ENCODE assay signal across 10 cellular contexts in the genomic region with DNA sequence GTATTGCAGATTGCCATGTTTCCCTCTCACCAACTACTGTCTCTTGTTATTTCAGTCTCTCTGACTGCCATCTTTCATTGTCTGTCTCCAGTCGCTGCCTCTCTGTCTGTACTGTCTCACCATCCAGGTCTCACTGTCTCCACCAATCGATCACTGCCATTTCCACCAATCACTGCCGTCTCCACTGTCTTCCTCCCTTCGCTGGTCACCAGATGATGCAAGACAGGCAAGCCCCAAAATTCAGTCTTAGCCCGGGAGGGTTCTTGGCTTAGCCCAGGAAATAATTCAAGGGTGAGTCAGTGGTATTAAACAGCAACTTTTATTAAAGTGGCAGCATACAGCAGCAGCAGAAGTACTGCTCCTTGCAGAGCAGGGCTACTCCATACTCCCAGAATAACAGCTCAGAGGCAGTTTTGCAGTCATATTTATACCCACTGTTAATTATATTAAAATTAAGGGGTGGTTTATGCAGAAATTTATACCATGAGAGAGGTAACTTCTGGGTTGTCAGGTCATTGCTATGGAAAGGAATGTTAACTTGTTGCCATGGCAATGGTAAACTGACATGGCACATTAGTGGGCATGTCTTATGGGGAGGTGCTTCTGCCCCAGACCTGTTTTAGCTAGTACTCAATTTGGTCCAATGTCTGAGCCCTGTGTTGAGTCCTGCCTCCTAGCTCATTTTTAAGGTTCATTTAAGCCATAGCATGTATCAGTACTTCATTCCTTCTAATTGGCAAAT. TPM values are rescaled to one million over a fixed set of nuclear protein-coding genes. Genes with fewer than 3 reads are reported as not detected.
DNase-seq lines count a peak whose midpoint lies in the region; ATAC-seq lines count a peak whose summit lies in the region.
"Had no signal": no experiment of that assay in that cellular context is flagged by ENCODE, and none has a peak within 500 bp of the region (broad histone marks: within the 10 kb centered on the region; RNA-seq: fewer than 3 reads in every experiment).

No MANE protein-coding gene starts in this region.

- peaks cover 12% of the 10 kb centered on the region for H3K36me3 ChIP-seq in ACC112 (ENCODE audit: insufficient read depth, low read length)

- peak overlapping the region; percentile 7; the same call in 1 of the 2 replicates for H3K4me3 ChIP-seq in ACC112 (ENCODE audit: low read depth, low read length)

- H3K27me3 ChIP-seq in ACC112 (ENCODE audit: insufficient read depth, low read length) = no peaks in the 10 kb centered on the region

- H3K4me1 ChIP-seq in ACC112 (ENCODE audit: control insufficient read depth, insufficient read depth, low read length, unreplicated experiment) = peaks cover 14% of the 10 kb centered on the region

- DNase-seq in HK-2 (ENCODE audit: unreplicated experiment) = peak; percentile 84
- DNase-seq in amniotic stem cell (lab: John Stamatoyannopoulos, UW) = peak; percentile 79
- peak; percentile 98 for DNase-seq in kidney tubule cell (ENCODE audit: low spot score)
- no peak for DNase-seq in occipital lobe (lab: John Stamatoyannopoulos, UW)
- no peak for DNase-seq in OCI-M2 (lab: John Stamatoyannopoulos, UW; ENCODE audit: unreplicated experiment)
- no peak for DNase-seq in superior temporal gyrus (ENCODE audit: extremely low spot score)
- DNase-seq: activated CD4-positive, alpha-beta T cell treated with anti-CD3 and anti-CD28 coated beads, Interleukin-2, amount 50 U/mL, for 4 hours; NCI-H187 treated with DMSO at 0.1 percent for 48 hours had no signal

- ATAC-seq in HG02623 (IDR thresholded peaks at IDR 0.05; ENCODE audit: unreplicated experiment) = no peak

- peak overlapping the region; percentile 89 for H3K27ac ChIP-seq in ACC112 (ENCODE audit: low read depth, low read length)

- H2AFZ ChIP-seq in ACC112 (ENCODE audit: low read length, unreplicated experiment) = peak overlapping the region; percentile 65

- H3K79me2 ChIP-seq in ACC112 (ENCODE audit: control insufficient read depth, insufficient read depth, low read length, unreplicated experiment) = no peaks in the 10 kb centered on the region

RNA-seq across cellular contexts. Expression of gene ECHDC1, which starts 23.0 kb away (rescaled TPM):
- 53.8 TPM for total RNA-seq in occipital lobe

Comparison
In these comparisons a context has a peak if more than half of its experiments do, and no peak if none do; other contexts are left out.
1. DNase-seq: peak in HK-2 (single experiment), amniotic stem cell (single experiment) and kidney tubule cell (single experiment); none in occipital lobe (single experiment), OCI-M2 (single experiment) and superior temporal gyrus (single experiment).